8 cellular contexts compared by ENCODE assay signal in the genomic region with DNA sequence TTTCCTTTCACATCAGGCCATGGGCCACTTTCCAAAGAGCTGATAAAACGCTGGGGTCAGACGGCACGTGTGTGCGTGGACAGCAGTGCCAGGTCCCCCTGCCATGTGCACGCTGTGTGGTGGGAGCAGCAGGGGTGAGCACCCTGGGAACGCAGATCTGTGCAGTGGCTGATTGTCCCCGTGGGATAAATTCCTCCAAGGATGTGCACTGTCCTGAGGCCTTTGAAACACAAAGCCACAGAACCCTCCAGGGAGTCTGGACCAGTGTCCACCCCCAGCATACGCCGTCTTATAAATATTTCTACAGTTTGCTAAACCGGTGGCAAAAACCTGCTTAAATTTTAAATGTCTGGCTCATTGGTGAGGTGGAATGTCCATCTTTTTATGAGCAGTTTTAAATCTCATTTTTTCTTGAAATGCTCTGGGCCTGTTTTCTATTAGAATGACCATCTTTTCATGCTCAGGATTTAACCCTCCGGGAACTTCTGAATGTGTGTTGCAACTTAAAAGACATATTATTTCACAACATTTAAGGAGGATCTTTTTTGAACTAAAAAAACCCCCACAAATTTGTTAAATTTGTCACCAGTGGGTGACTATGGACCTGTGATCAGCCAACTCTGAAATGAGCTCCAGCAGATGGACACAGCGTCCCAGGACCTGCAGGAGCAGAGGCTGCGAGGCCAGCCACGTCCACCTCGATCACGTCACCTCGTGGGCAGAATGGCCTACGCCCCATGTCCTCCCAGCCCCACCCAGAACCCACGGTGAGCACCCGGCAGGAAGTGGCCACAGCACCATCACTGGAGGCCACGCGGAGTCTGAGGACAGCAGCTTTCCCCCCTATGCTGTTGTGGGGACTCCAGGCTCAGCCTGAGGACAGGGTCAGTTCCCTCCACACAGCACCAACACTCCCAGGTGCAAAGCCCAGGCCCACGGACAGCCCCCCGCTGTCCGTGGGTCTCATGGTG.
DNase-seq lines count a peak whose midpoint lies in the region; ATAC-seq and TF ChIP-seq lines count a peak whose summit lies in the region.

No MANE protein-coding gene starts in this region.

- CTCF ChIA-PET in Calu3 (lab: Charles Lee), result no interaction called here

- H3K18ac ChIP-seq in mesendoderm (ENCODE audit: low read length), result peak overlapping the region; percentile 78

- H3K36me3 ChIP-seq in mesendoderm (ENCODE audit: control insufficient read depth, insufficient read depth, low read length) (no peaks in the 10 kb centered on the region), tibial artery (no peaks in the 10 kb centered on the region)

- DNase-seq in Calu3, result peak; percentile 1
- peak; percentile 67 for DNase-seq in NCI-H226
- DNase-seq in choroid plexus epithelial cell (ENCODE audit: low read depth), result peak; percentile 62
- DNase-seq in mesendoderm, result no peak
- DNase-seq in tibial artery, result peak; percentile 58 to 88
- DNase-seq in NCI-H2196 treated with DMSO at 0.1 percent for 48 hours (lab: John Stamatoyannopoulos, UW; ENCODE audit: unreplicated experiment), result no peak

- no peaks in the 10 kb centered on the region for H3K4me1 Mint-ChIP-seq in Calu3 (ENCODE audit: low read depth, unreplicated experiment)

- peak overlapping the region; percentile 51 for H3K4me3 Mint-ChIP-seq in Calu3 (ENCODE audit: low read depth, unreplicated experiment)

- H4K5ac ChIP-seq in mesendoderm (ENCODE audit: low read length), result no peak overlapping the region

- no peak for ATAC-seq in HG02885 (IDR thresholded peaks at IDR 0.05; ENCODE audit: poor library complexity, unreplicated experiment)
- ATAC-seq in GM19463 (IDR thresholded peaks at IDR 0.05; ENCODE audit: unreplicated experiment), result no peak

- peak overlapping the region; percentile 40 for H3K9ac ChIP-seq in mesendoderm (ENCODE audit: low read length)

- H3K4me1 ChIP-seq in mesendoderm (ENCODE audit: control insufficient read depth, low read depth, low read length) (peaks cover 9% of the 10 kb centered on the region), tibial artery (peaks cover 12 to 63% (median 59%) of the 10 kb centered on the region in 4 donors)

- H2BK5ac ChIP-seq in mesendoderm (ENCODE audit: low read length), result no peak overlapping the region

- H3K9me3 ChIP-seq in tibial artery, result no peaks in the 10 kb centered on the region

- peak overlapping the region; percentile 84 for H3K56ac ChIP-seq in mesendoderm (ENCODE audit: low read length)

- H3K36me3 Mint-ChIP-seq in Calu3 (ENCODE audit: insufficient read depth, unreplicated experiment), result no peaks in the 10 kb centered on the region

- H2BK15ac ChIP-seq in mesendoderm (replicated peaks; ENCODE audit: low read depth), result no peak overlapping the region

- H3K4me2 ChIP-seq in mesendoderm (ENCODE audit: low read length), result no peak overlapping the region

- H3K27me3 Mint-ChIP-seq in Calu3 (ENCODE audit: unreplicated experiment), result no peaks in the 10 kb centered on the region

- H3K27ac Mint-ChIP-seq in Calu3 (ENCODE audit: unreplicated experiment), result no peak overlapping the region

- WGBS in mesendoderm (ENCODE audit: extremely low coverage, insufficient coverage, low lambda C conversion rate), result no CpG with 5 or more reads among the region's 25 CpGs

- TF ChIP-seq CTCF in Calu3 (IDR thresholded peaks at IDR 0.05; ENCODE audit: unreplicated experiment) (no peak), choroid plexus epithelial cell (conservative IDR thresholded peaks at IDR 0.05; ENCODE audit: low read depth, low read length) (no peak), tibial artery (IDR thresholded peaks at IDR 0.05) (no peak)

- peak overlapping the region; percentile 95 for H2AK5ac ChIP-seq in mesendoderm (ENCODE audit: low read length)

- H3K4me3 ChIP-seq in choroid plexus epithelial cell (ENCODE audit: low read depth, low read length) (peak overlapping the region; percentile 43), mesendoderm (ENCODE audit: low read length) (no peak overlapping the region), tibial artery (peak overlapping the region; percentile 47 to 51)

- no peaks in the 10 kb centered on the region for H3K9me3 Mint-ChIP-seq in Calu3 (ENCODE audit: low read depth, unreplicated experiment)

- H4K8ac ChIP-seq in mesendoderm (ENCODE audit: low read depth, low read length), result no peak overlapping the region

- H3K79me1 ChIP-seq in mesendoderm (ENCODE audit: low read length), result peaks cover 15% of the 10 kb centered on the region

- no TSS peak for BruUV-seq in Calu3 (replicated peaks; lab: Mats Ljungman, UMichigan)

- H3K27ac ChIP-seq in mesendoderm (ENCODE audit: low read depth, low read length) (peak overlapping the region; percentile 94), tibial artery (peak overlapping the region; percentile 90 to 98)

- H2BK120ac ChIP-seq in mesendoderm (ENCODE audit: low read depth, low read length), result no peak overlapping the region

- H3K79me2 ChIP-seq in mesendoderm (ENCODE audit: control insufficient read depth, insufficient read depth, low read length), result peaks cover 1% of the 10 kb centered on the region

- peak overlapping the region; percentile 56 for H3K4ac ChIP-seq in mesendoderm (ENCODE audit: low read depth, low read length)

- intact Hi-C loops in Calu3 (cut with micrococcal nuclease; ENCODE audit: unreplicated experiment) (no loop called here), tibial artery (cut with DNase I; ENCODE audit: low total_unique reads) (no loop called here)

- H3K23ac ChIP-seq in mesendoderm (ENCODE audit: low read length), result no peak overlapping the region

- H3K27me3 ChIP-seq in mesendoderm (ENCODE audit: insufficient read depth, low read length, poor library complexity), result no peaks in the 10 kb centered on the region
- no peaks in the 10 kb centered on the region for H3K27me3 ChIP-seq in tibial artery

Comparison
In these comparisons a context has a peak if more than half of its experiments do, and no peak if none do; other contexts are left out.
1. DNase-seq: peak in Calu3 (single experiment), NCI-H226 (single experiment), choroid plexus epithelial cell (single experiment) and tibial artery (2 of 2); none in mesendoderm (single experiment) and NCI-H2196 treated with DMSO at 0.1 percent for 48 hours (single experiment).